ENCODE assay signal across 10 cellular contexts in genomic region chr2:226115102-226115831, GRCh38.
DNase-seq lines count a peak whose midpoint lies in the region; ATAC-seq and TF ChIP-seq lines count a peak whose summit lies in the region.
"Had no signal": no experiment of that assay in that cellular context is flagged by ENCODE, and none has a peak within 500 bp of the region (broad histone marks: within the 10 kb centered on the region; RNA-seq: fewer than 3 reads in every experiment).

No MANE protein-coding gene starts in this region.

- no peaks in the 10 kb centered on the region for H3K9me3 ChIP-seq in right atrium auricular region
- no peaks in the 10 kb centered on the region for H3K9me3 ChIP-seq in SJCRH30 (replicated peaks)
- H3K9me3 ChIP-seq in gastroesophageal sphincter, result no peaks in the 10 kb centered on the region
- H3K9me3 ChIP-seq in aorta (ENCODE audit: control insufficient read depth, low read length), result no peaks in the 10 kb centered on the region

- no peak for DNase-seq in left ventricle myocardium superior
- DNase-seq in right atrium auricular region (ENCODE audit: low spot score), result no peak
- DNase-seq in SJCRH30, result peak; percentile 26 to 62
- DNase-seq in aorta, result no peak
- no peak for DNase-seq in activated CD8-positive, alpha-beta memory T cell treated with anti-CD3 and anti-CD28 coated beads for 24 hours
- DNase-seq in medulla oblongata (ENCODE audit: extremely low spot score), result no peak
- DNase-seq: activated naive CD4-positive, alpha-beta T cell; stimulated activated CD4-positive, alpha-beta T cell treated with anti-CD3 and anti-CD28 coated beads, Interleukin-12 subunit alpha, Interleukin-12 subunit beta, amount 100 ng/mL, for 4 hours had no signal

- H3K4me1 ChIP-seq in right atrium auricular region (peaks cover 0 to 5% of the 10 kb centered on the region in 2 donors), SJCRH30 (peaks cover 17% of the 10 kb centered on the region), gastroesophageal sphincter (peaks cover 0 to 6% (median 0%) of the 10 kb centered on the region in 3 donors), aorta (ENCODE audit: control insufficient read depth in 1 of 2, insufficient read depth in 2 of 2, low read length in 2 of 2) (no peaks in the 10 kb centered on the region)

- H3K4me3 ChIP-seq in right atrium auricular region (no peak overlapping the region), SJCRH30 (no peak overlapping the region), gastroesophageal sphincter (no peak overlapping the region), aorta (ENCODE audit: low read length in 2 of 2) (no peak overlapping the region)

- no peaks in the 10 kb centered on the region for H3K27me3 ChIP-seq in right atrium auricular region
- no peaks in the 10 kb centered on the region for H3K27me3 ChIP-seq in SJCRH30
- H3K27me3 ChIP-seq in gastroesophageal sphincter, result no peaks in the 10 kb centered on the region
- H3K27me3 ChIP-seq in aorta (ENCODE audit: control insufficient read depth in 1 of 2, insufficient read depth in 2 of 2, low read length in 1 of 2), result no peaks in the 10 kb centered on the region

- H3K36me3 ChIP-seq in right atrium auricular region (no peaks in the 10 kb centered on the region), SJCRH30 (no peaks in the 10 kb centered on the region), gastroesophageal sphincter (no peaks in the 10 kb centered on the region), aorta (ENCODE audit: control insufficient read depth in 1 of 2, insufficient read depth in 2 of 2, low read length in 1 of 2) (no peaks in the 10 kb centered on the region)

- ATAC-seq in left ventricle myocardium superior, result peak; percentile 52
- peak; percentile 59 for ATAC-seq in gastroesophageal sphincter
- peak; percentile 76 for ATAC-seq in aorta (ENCODE audit: low FRiP score)
- no peak for ATAC-seq in GM21447 (IDR thresholded peaks at IDR 0.05; ENCODE audit: unreplicated experiment)

- TF ChIP-seq EP300 in gastroesophageal sphincter (IDR thresholded peaks at IDR 0.05), result no peak

- intact Hi-C loops in left ventricle myocardium superior (cut with micrococcal nuclease), result no loop called here
- intact Hi-C loops in aorta (cut with DNase I), result no loop called here

- WGBS in gastroesophageal sphincter (ENCODE audit: low coverage in 1 of 2), 2 donors, result 24 to 40% methylated on average over 3 of the region's 3 CpGs
- WGBS in aorta, 2 donors, result 16 to 19% methylated on average over 3 of the region's 3 CpGs

- H3K27ac ChIP-seq in right atrium auricular region (no peak overlapping the region), SJCRH30 (peak overlapping the region; percentile 21; the same call in 1 of the 2 replicates), gastroesophageal sphincter (no peak overlapping the region), aorta (ENCODE audit: low read depth in 1 of 2, low read length in 2 of 2) (no peak overlapping the region)

- TF ChIP-seq POLR2A in gastroesophageal sphincter (IDR thresholded peaks at IDR 0.05), result no peak

- TF ChIP-seq CTCF in right atrium auricular region (IDR thresholded peaks at IDR 0.05), result no peak
- no peak for TF ChIP-seq CTCF in gastroesophageal sphincter (IDR thresholded peaks at IDR 0.05)

Comparison
In these comparisons a context has a peak if more than half of its experiments do, and no peak if none do; other contexts are left out.
1. DNase-seq: peak in SJCRH30 (2 of 2); none in left ventricle myocardium superior (single experiment), right atrium auricular region (single experiment), aorta (0 of 2), activated CD8-positive, alpha-beta memory T cell treated with anti-CD3 and anti-CD28 coated beads for 24 hours (single experiment) and medulla oblongata (single experiment).